In genomic region chr16:17372383-17372782, GRCh38 we compare ENCODE assay signal across 1 cellular context.
TF ChIP-seq lines count a peak whose summit lies in the region.

No MANE protein-coding gene starts in this region.

TF ChIP-seq in GM12878, 131 proteins besides CTCF, POLR2A, EP300 and RAD21 (continued from another document):
- TF ChIP-seq REST (IDR thresholded peaks at IDR 0.05; ENCODE audit: low read depth, low read length) (peak; percentile 90), CREM (IDR thresholded peaks at IDR 0.05; ENCODE audit: low read depth) (no peak), SMC3 (IDR thresholded peaks at IDR 0.05; ENCODE audit: borderline replicate concordance, low read length) (no peak)
